In the genomic region with DNA sequence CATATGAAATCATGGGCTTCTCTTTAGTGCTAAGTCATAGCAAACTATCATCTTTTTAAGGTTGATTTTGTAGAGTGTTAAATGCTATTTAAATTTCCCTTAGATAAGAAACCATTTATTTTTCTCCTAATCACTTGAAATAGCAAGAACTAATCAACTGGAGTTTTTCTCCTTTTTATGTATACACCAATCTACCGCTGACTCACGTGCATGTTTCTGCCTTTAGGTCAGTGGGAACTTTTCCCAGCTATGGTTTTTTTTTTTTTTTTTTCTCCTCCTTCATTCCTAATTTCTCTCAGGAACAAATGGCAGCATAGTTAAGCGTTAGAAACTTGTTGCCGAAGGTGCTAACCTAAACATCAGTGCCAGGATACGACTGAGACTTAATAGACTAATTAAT, we compare ENCODE assay signal across 1 cellular context.
TF ChIP-seq lines count a peak whose summit lies in the region.

No MANE protein-coding gene starts in this region.

TF ChIP-seq in IMR-90, 13 proteins besides CTCF, POLR2A, EP300 and RAD21:
- TF ChIP-seq FOS (IDR thresholded peaks at IDR 0.05; ENCODE audit: low read depth, low read length) (0 out of 2 replicates have a peak, but pooled peaks have one; percentile 41), MAFK (IDR thresholded peaks at IDR 0.05; ENCODE audit: low read depth, low read length) (no peak), MAZ (IDR thresholded peaks at IDR 0.05; ENCODE audit: borderline replicate concordance, low read depth, low read length) (no peak), BHLHE40 (IDR thresholded peaks at IDR 0.05; ENCODE audit: low read depth, low read length) (peak; percentile 91)
TF ChIP-seq in IMR-90: peak in this region for 2.
